10 cellular contexts compared by ENCODE assay signal in genomic region chr3:46960801-46961200, GRCh38. TPM values are rescaled to one million over a fixed set of nuclear protein-coding genes. Genes with fewer than 3 reads are reported as not detected.
DNase-seq lines count a peak whose midpoint lies in the region; ATAC-seq and TF ChIP-seq lines count a peak whose summit lies in the region.
"Had no signal": no experiment of that assay in that cellular context is flagged by ENCODE, and none has a peak within 500 bp of the region (broad histone marks: within the 10 kb centered on the region; RNA-seq: fewer than 3 reads in every experiment).

No MANE protein-coding gene starts in this region.

- intact Hi-C loops in lower lobe of right lung (cut with DNase I), result no loop called here

- no peak overlapping the region for H4K5ac ChIP-seq in mesendoderm (ENCODE audit: low read length)

- no peaks in the 10 kb centered on the region for H3K27me3 ChIP-seq in OCI-LY3 (ENCODE audit: low read depth, low read length)
- no peaks in the 10 kb centered on the region for H3K27me3 ChIP-seq in lower lobe of right lung (ENCODE audit: low read depth)
- H3K27me3 ChIP-seq in stomach smooth muscle (ENCODE audit: control insufficient read depth in 1 of 2, insufficient read depth in 2 of 2, low read length in 2 of 2), result no peaks in the 10 kb centered on the region
- H3K27me3 ChIP-seq in mesendoderm (ENCODE audit: insufficient read depth, low read length, poor library complexity), result no peaks in the 10 kb centered on the region

- ATAC-seq in lower lobe of right lung (no peak), GM18870 (IDR thresholded peaks at IDR 0.05; ENCODE audit: unreplicated experiment) (no peak)

- H3K27ac ChIP-seq in OCI-LY3 (ENCODE audit: low read length), result 0 out of 2 replicates have a peak overlapping the region, but pooled peaks have one; percentile 23
- peak overlapping the region; percentile 56 for H3K27ac ChIP-seq in lower lobe of right lung
- peak overlapping the region; percentile 77 for H3K27ac ChIP-seq in stomach smooth muscle (ENCODE audit: low read length)
- H3K27ac ChIP-seq in mesendoderm (ENCODE audit: low read depth, low read length), result no peak overlapping the region

- TF ChIP-seq CTCF in OCI-LY3 (IDR thresholded peaks at IDR 0.05; ENCODE audit: low read depth, low read length) (no peak), brain (conservative IDR thresholded peaks at IDR 0.05) (no peak), lower lobe of right lung (IDR thresholded peaks at IDR 0.05) (no peak)

- H3K9me3 Mint-ChIP-seq in brain, result peaks cover 0 to 13% (median 9%) of the 10 kb centered on the region in 5 experiments

- no peak overlapping the region for H3K18ac ChIP-seq in mesendoderm (ENCODE audit: low read length)

- H3K79me2 ChIP-seq in OCI-LY3 (ENCODE audit: low read length), result peaks cover 88% of the 10 kb centered on the region
- H3K79me2 ChIP-seq in mesendoderm (ENCODE audit: control insufficient read depth, insufficient read depth, low read length), result peaks cover 71% of the 10 kb centered on the region

- H2BK5ac ChIP-seq in mesendoderm (ENCODE audit: low read length), result no peak overlapping the region

- H2AK5ac ChIP-seq in mesendoderm (ENCODE audit: low read length), result no peak overlapping the region

- H3K23ac ChIP-seq in mesendoderm (ENCODE audit: low read length), result no peak overlapping the region

- H4K8ac ChIP-seq in mesendoderm (ENCODE audit: low read depth, low read length), result no peak overlapping the region

- no peaks in the 10 kb centered on the region for H3K9me3 ChIP-seq in OCI-LY3 (ENCODE audit: insufficient read depth, low read length)
- H3K9me3 ChIP-seq in lower lobe of right lung, result no peaks in the 10 kb centered on the region
- H3K9me3 ChIP-seq in stomach smooth muscle (ENCODE audit: control insufficient read depth in 2 of 2, low read length in 2 of 2), result no peaks in the 10 kb centered on the region

- H3K4me1 Mint-ChIP-seq in brain, result peaks cover 49% of the 10 kb centered on the region

- H3K4ac ChIP-seq in mesendoderm (ENCODE audit: low read depth, low read length), result no peak overlapping the region

- H3K36me3 Mint-ChIP-seq in brain, result peaks cover 29% of the 10 kb centered on the region

- H3K4me3 ChIP-seq in OCI-LY3 (ENCODE audit: low read length) (no peak overlapping the region), lower lobe of right lung (peak overlapping the region; percentile 6), stomach smooth muscle (ENCODE audit: low read length in 2 of 2) (peak overlapping the region in 1 of 2 donors; percentile 41), mesendoderm (ENCODE audit: low read length) (no peak overlapping the region)

- no peak overlapping the region for H2AFZ ChIP-seq in OCI-LY3 (ENCODE audit: low read depth, low read length)

- H2BK120ac ChIP-seq in mesendoderm (ENCODE audit: low read depth, low read length), result no peak overlapping the region

- peaks cover 78% of the 10 kb centered on the region for H4K20me1 ChIP-seq in OCI-LY3 (ENCODE audit: insufficient read depth, low read length)

- H2BK15ac ChIP-seq in mesendoderm (replicated peaks; ENCODE audit: low read depth), result no peak overlapping the region

- H3K79me1 ChIP-seq in mesendoderm (ENCODE audit: low read length), result peaks cover 45% of the 10 kb centered on the region

- H3K27me3 Mint-ChIP-seq in brain, result no peaks in the 10 kb centered on the region

- H3K4me3 Mint-ChIP-seq in brain, result peak overlapping the region; percentile 1 to 48 (median 15)

- WGBS in mesendoderm (ENCODE audit: extremely low coverage, insufficient coverage, low lambda C conversion rate), result no CpG with 5 or more reads among the region's 2 CpGs

- peak overlapping the region; percentile 26 to 89 (median 68) for H3K27ac Mint-ChIP-seq in brain

- peaks cover 31% of the 10 kb centered on the region for H3K36me3 ChIP-seq in OCI-LY3 (replicated peaks; ENCODE audit: low read depth, low read length)
- no peaks in the 10 kb centered on the region for H3K36me3 ChIP-seq in lower lobe of right lung
- H3K36me3 ChIP-seq in stomach smooth muscle (ENCODE audit: control insufficient read depth in 2 of 2, insufficient read depth in 2 of 2, low read length in 2 of 2), result peaks cover 0 to 9% of the 10 kb centered on the region in 2 donors
- H3K36me3 ChIP-seq in mesendoderm (ENCODE audit: control insufficient read depth, insufficient read depth, low read length), result peaks cover 6% of the 10 kb centered on the region

- H3K4me2 ChIP-seq in OCI-LY3 (ENCODE audit: low read length) (peak overlapping the region; percentile 29; the same call in 1 of the 2 replicates), mesendoderm (ENCODE audit: low read length) (no peak overlapping the region)

- H3K4me1 ChIP-seq in OCI-LY3 (ENCODE audit: low read length) (peaks cover 36% of the 10 kb centered on the region), lower lobe of right lung (peaks cover 76% of the 10 kb centered on the region), stomach smooth muscle (ENCODE audit: control insufficient read depth, insufficient read depth, low read length) (peaks cover 44% of the 10 kb centered on the region), mesendoderm (ENCODE audit: control insufficient read depth, low read depth, low read length) (peaks cover 15% of the 10 kb centered on the region)

- DNase-seq in lower lobe of right lung (no peak), RPMI8226 (no peak), mesendoderm (no peak)
- DNase-seq in stimulated activated CD4-positive, alpha-beta T cell treated with anti-CD3 and anti-CD28 coated beads, Interleukin-4, amount 100 ng/mL, for 1 hour, result no peak
- DNase-seq: activated gamma-delta T cell, NCI-H187 had no signal

- H3K56ac ChIP-seq in mesendoderm (ENCODE audit: low read length), result no peak overlapping the region

- H3K9ac ChIP-seq in OCI-LY3 (ENCODE audit: low read length), result no peak overlapping the region
- H3K9ac ChIP-seq in stomach smooth muscle (ENCODE audit: low read length in 2 of 2), result peak overlapping the region; percentile 39 to 60
- no peak overlapping the region for H3K9ac ChIP-seq in mesendoderm (ENCODE audit: low read length)

RNA-seq across cellular contexts. Expression of gene CCDC12, which starts 15.7 kb away (rescaled TPM):
- 36.7 TPM for polyA plus RNA-seq in brain (ENCODE audit: insufficient read depth, low read depth, low replicate concordance)
- 42.9 TPM for total RNA-seq in lower lobe of right lung
- polyA plus RNA-seq in mesendoderm (2013, experiment 1 of 2), result 49.1 TPM
- 48.9 TPM for polyA plus RNA-seq in mesendoderm (2013, experiment 2 of 2)

RNA-seq across cellular contexts. Expression of gene NBEAL2, which starts 18.7 kb away (rescaled TPM):
- polyA plus RNA-seq in brain (ENCODE audit: insufficient read depth, low read depth, low replicate concordance), result 4.6 TPM
- 97.0 TPM for total RNA-seq in lower lobe of right lung
- 11.0 TPM for polyA plus RNA-seq in mesendoderm (2013, experiment 1 of 2)
- polyA plus RNA-seq in mesendoderm (2013, experiment 2 of 2), result 11.0 TPM

Comparison
In these comparisons a context has a peak if more than half of its experiments do, and no peak if none do; other contexts are left out.
1. H3K9ac ChIP-seq: peak in stomach smooth muscle (2 of 2); none in OCI-LY3 (single experiment) and mesendoderm (single experiment).